In genomic region chr4:185902654-185903053, GRCh38 we compare ENCODE assay signal across 1 cellular context.
TF ChIP-seq lines count a peak whose summit lies in the region.

No MANE protein-coding gene starts in this region.

TF ChIP-seq in Ishikawa, 13 proteins besides CTCF, POLR2A, EP300 and RAD21 (continued from another document):
- TF ChIP-seq REST (IDR thresholded peaks at IDR 0.05; ENCODE audit: low read depth) (no peak), TCF12 (IDR thresholded peaks at IDR 0.05; ENCODE audit: low read depth) (no peak)
TF ChIP-seq in Ishikawa: peak in this region for 3.
